ENCODE assay signal across 18 cellular contexts in genomic region chr10:43877001-43877400, GRCh38.
DNase-seq lines count a peak whose midpoint lies in the region; ATAC-seq and TF ChIP-seq lines count a peak whose summit lies in the region.
"Had no signal": no experiment of that assay in that cellular context is flagged by ENCODE, and none has a peak within 500 bp of the region (broad histone marks: within the 10 kb centered on the region; RNA-seq: fewer than 3 reads in every experiment).

No MANE protein-coding gene starts in this region.

- no peaks in the 10 kb centered on the region for H3K27me3 Mint-ChIP-seq in naive thymus-derived CD8-positive, alpha-beta T cell
- H3K27me3 Mint-ChIP-seq: CD4-positive, alpha-beta T cell had no signal

- H3K79me2 ChIP-seq in hepatocyte: no peaks in the 10 kb centered on the region

- POLR2A ChIA-PET in naive thymus-derived CD8-positive, alpha-beta T cell (lab: Charles Lee): no interaction called here

- no peak overlapping the region for H3K4me3 Mint-ChIP-seq in naive thymus-derived CD8-positive, alpha-beta T cell
- H3K4me3 Mint-ChIP-seq: CD4-positive, alpha-beta T cell had no signal

- H3K36me3 Mint-ChIP-seq in naive thymus-derived CD8-positive, alpha-beta T cell: no peaks in the 10 kb centered on the region

- peak overlapping the region; percentile 27 for H3K27ac ChIP-seq in hepatocyte
- H3K27ac ChIP-seq in gastrocnemius medialis: peak overlapping the region in 3 of 4 donors; percentile 5 to 73 (median 55)
- H3K27ac ChIP-seq in prostate gland: no peak overlapping the region
- H3K27ac ChIP-seq: 22Rv1, A549, C4-2B had no signal

- in situ Hi-C loops in gastrocnemius medialis (cut with MboI; ENCODE audit: low sequenced_read_pairs in 4 of 4): no loop called here

- no peak for TF ChIP-seq POLR2A in gastrocnemius medialis (IDR thresholded peaks at IDR 0.05)
- TF ChIP-seq POLR2A in prostate gland (IDR thresholded peaks at IDR 0.05): no peak

- H4K20me1 ChIP-seq in hepatocyte (ENCODE audit: insufficient read depth, poor library complexity, severe bottlenecking): no peaks in the 10 kb centered on the region

- H3K9me3 Mint-ChIP-seq in naive thymus-derived CD8-positive, alpha-beta T cell: no peaks in the 10 kb centered on the region
- H3K9me3 Mint-ChIP-seq: CD4-positive, alpha-beta T cell had no signal

- peak; percentile 26 for DNase-seq in Right ventricle myocardium inferior (ENCODE audit: missing footprints)
- no peak for DNase-seq in left cardiac atrium
- no peak for DNase-seq in hepatocyte (ENCODE audit: low spot score)
- no peak for DNase-seq in mucosa of descending colon
- DNase-seq in gastrocnemius medialis: no peak
- DNase-seq in prostate gland (ENCODE audit: low spot score): no peak
- no peak for DNase-seq in naive thymus-derived CD8-positive, alpha-beta T cell
- DNase-seq in GM19238 (ENCODE audit: insufficient read length, low spot score): no peak
- DNase-seq: AML-193; Caco-2; CD4-positive, alpha-beta T cell; GDM1; GOT3; H7 had no signal

- ATAC-seq in Right ventricle myocardium inferior (no peak), left cardiac atrium (no peak), mucosa of descending colon (peak; percentile 59), gastrocnemius medialis (no peak)
- no peak for ATAC-seq in naive thymus-derived CD8-positive, alpha-beta T cell
- ATAC-seq: A549, HCT116 had no signal

- H3K36me3 ChIP-seq in hepatocyte (replicated peaks; ENCODE audit: insufficient read depth, low read depth): no peaks in the 10 kb centered on the region
- H3K36me3 ChIP-seq in mucosa of descending colon (ENCODE audit: low read depth): no peaks in the 10 kb centered on the region
- no peaks in the 10 kb centered on the region for H3K36me3 ChIP-seq in gastrocnemius medialis
- no peaks in the 10 kb centered on the region for H3K36me3 ChIP-seq in prostate gland

- H3K9me2 ChIP-seq in hepatocyte (replicated peaks; ENCODE audit: insufficient read depth): no peaks in the 10 kb centered on the region

- WGBS in hepatocyte (ENCODE audit: low lambda C conversion rate, missing lambda C conversion rate): 67% methylated on average over 6 of the region's 6 CpGs
- 49% methylated on average over 6 of the region's 6 CpGs for WGBS in prostate gland

- H3K4me1 ChIP-seq in hepatocyte (ENCODE audit: insufficient read depth) (peaks cover 7% of the 10 kb centered on the region), mucosa of descending colon (ENCODE audit: low read depth) (no peaks in the 10 kb centered on the region), gastrocnemius medialis (no peaks in the 10 kb centered on the region), prostate gland (replicated peaks) (no peaks in the 10 kb centered on the region)
- H3K4me1 ChIP-seq: A549, Caco-2 had no signal

- intact Hi-C loops in Right ventricle myocardium inferior (cut with DNase I): no loop called here
- intact Hi-C loops in left cardiac atrium (cut with DNase I): no loop called here
- intact Hi-C loops in mucosa of descending colon (cut with DNase I, micrococcal nuclease): no loop called here
- intact Hi-C loops in gastrocnemius medialis (cut with DNase I; ENCODE audit: low total_unique reads): no loop called here
- intact Hi-C loops in prostate gland (cut with DNase I): no loop called here

- H2AFZ ChIP-seq in hepatocyte: no peak overlapping the region

- TF ChIP-seq CTCF in hepatocyte (IDR thresholded peaks at IDR 0.05; ENCODE audit: poor library complexity) (no peak), mucosa of descending colon (IDR thresholded peaks at IDR 0.05) (no peak), gastrocnemius medialis (IDR thresholded peaks at IDR 0.05 in 4 of 5, conservative IDR thresholded peaks at IDR 0.05 in 1 of 5) (no peak), prostate gland (IDR thresholded peaks at IDR 0.05) (no peak)

- no peak overlapping the region for H3K27ac Mint-ChIP-seq in naive thymus-derived CD8-positive, alpha-beta T cell
- H3K27ac Mint-ChIP-seq: CD4-positive, alpha-beta T cell had no signal

- H3K4me2 ChIP-seq in hepatocyte: no peak overlapping the region
- H3K4me2 ChIP-seq: A549 had no signal

- H3K4me3 ChIP-seq in hepatocyte (no peak overlapping the region), mucosa of descending colon (no peak overlapping the region), gastrocnemius medialis (no peak overlapping the region), prostate gland (no peak overlapping the region)
- H3K4me3 ChIP-seq: A549 had no signal

- H3K9me3 ChIP-seq in hepatocyte (ENCODE audit: low read depth) (no peaks in the 10 kb centered on the region), mucosa of descending colon (no peaks in the 10 kb centered on the region), gastrocnemius medialis (no peaks in the 10 kb centered on the region), prostate gland (no peaks in the 10 kb centered on the region)
- H3K9me3 ChIP-seq: A549, Caco-2 had no signal

- H3K4me1 Mint-ChIP-seq in naive thymus-derived CD8-positive, alpha-beta T cell: peaks cover 0 to 6% (median 4%) of the 10 kb centered on the region in 4 donors

- H3K27me3 ChIP-seq in hepatocyte (no peaks in the 10 kb centered on the region), gastrocnemius medialis (no peaks in the 10 kb centered on the region), prostate gland (replicated peaks; ENCODE audit: insufficient read depth) (no peaks in the 10 kb centered on the region)

Comparison
In these comparisons a context has a peak if more than half of its experiments do, and no peak if none do; other contexts are left out.
1. H3K27ac ChIP-seq: peak in hepatocyte (single experiment) and gastrocnemius medialis (3 of 4); none in prostate gland (0 of 2).